ENCODE assay signal across 23 cellular contexts in the genomic region with DNA sequence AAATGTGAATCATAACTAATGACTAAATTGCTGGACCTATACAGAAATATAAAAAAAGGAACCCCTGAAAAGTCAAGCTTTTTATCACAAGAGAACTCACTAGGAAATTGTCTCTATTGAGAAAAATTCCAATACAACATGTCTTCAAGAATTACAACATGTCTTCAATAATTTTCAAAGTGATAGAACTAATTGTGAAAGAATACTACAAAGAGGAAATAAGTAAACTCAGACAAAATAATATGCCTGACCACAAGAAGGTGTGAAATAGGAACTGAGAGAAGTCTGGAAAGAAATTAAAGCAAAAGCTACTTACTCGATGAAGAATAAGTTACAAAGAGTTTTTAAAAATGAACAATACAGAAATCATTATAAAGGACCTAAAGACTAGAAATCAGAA. TPM values are rescaled to one million over a fixed set of nuclear protein-coding genes. Genes with fewer than 3 reads are reported as not detected.
A peak's percentile ranks its signal among the peaks of the same experiment; 100 is the strongest.
DNase-seq lines count a peak whose midpoint lies in the region; ATAC-seq and TF ChIP-seq lines count a peak whose summit lies in the region.
"Had no signal": no experiment of that assay in that cellular context is flagged by ENCODE, and none has a peak within 500 bp of the region (broad histone marks: within the 10 kb centered on the region; RNA-seq: fewer than 3 reads in every experiment).

No MANE protein-coding gene starts in this region.

- peaks cover 15% of the 10 kb centered on the region for H3K9me3 ChIP-seq in left ventricle myocardium inferior (replicated peaks)

- H3K9me3 Mint-ChIP-seq in stimulated activated naive B cell treated with anti-CD40 and anti-IgM and Interleukin-4, amounts not matched to agents 10 μg/mL and 1 μg/mL and 100 μg/mL, for 72 hours: peaks cover 2 to 8% of the 10 kb centered on the region in 2 donors

- H3K4me1 ChIP-seq in left ventricle myocardium inferior: no peaks in the 10 kb centered on the region

- peaks cover 29% of the 10 kb centered on the region for H3K27me3 ChIP-seq in left ventricle myocardium inferior (ENCODE audit: low read depth)

- ATAC-seq in stimulated activated naive B cell treated with anti-CD40 and anti-IgM and Interleukin-4, amounts not matched to agents 10 μg/mL and 1 μg/mL and 100 μg/mL, for 72 hours (replicated peaks): peak; percentile 61 to 64
- ATAC-seq in activated CD4-positive, CD25-positive, alpha-beta regulatory T cell treated with anti-CD3 and anti-CD28 coated beads, Interleukin-2, amount 50 U/mL, for 24 hours: no peak
- ATAC-seq: PC-3, Right ventricle myocardium inferior had no signal

- H3K4me3 ChIP-seq in NB4 (ENCODE audit: low read depth, low read length) (no peak overlapping the region), left ventricle myocardium inferior (no peak overlapping the region)

- no peak overlapping the region for H3K4me3 Mint-ChIP-seq in stimulated activated naive B cell treated with anti-CD40 and anti-IgM and Interleukin-4, amounts not matched to agents 10 μg/mL and 1 μg/mL and 100 μg/mL, for 72 hours

- peaks cover 0 to 5% of the 10 kb centered on the region in 2 donors for H3K36me3 Mint-ChIP-seq in stimulated activated naive B cell treated with anti-CD40 and anti-IgM and Interleukin-4, amounts not matched to agents 10 μg/mL and 1 μg/mL and 100 μg/mL, for 72 hours
- H3K36me3 Mint-ChIP-seq: CD14-positive monocyte, IgD-negative memory B cell had no signal

- TF ChIP-seq CTCF in NB4 (IDR thresholded peaks at IDR 0.05; ENCODE audit: low read depth, low read length) (no peak), left ventricle myocardium inferior (IDR thresholded peaks at IDR 0.05; ENCODE audit: borderline replicate concordance) (no peak)

- TF ChIP-seq POLR2A in NB4 (IDR thresholded peaks at IDR 0.05; ENCODE audit: extremely low read depth, insufficient read length): no peak

- intact Hi-C loops in left ventricle myocardium inferior (cut with micrococcal nuclease): no loop called here

- no peak overlapping the region for H3K27ac Mint-ChIP-seq in stimulated activated naive B cell treated with anti-CD40 and anti-IgM and Interleukin-4, amounts not matched to agents 10 μg/mL and 1 μg/mL and 100 μg/mL, for 72 hours

- no peaks in the 10 kb centered on the region for H3K36me3 ChIP-seq in left ventricle myocardium inferior

- H3K27ac ChIP-seq in left ventricle myocardium inferior (replicated peaks): no peak overlapping the region
- H3K27ac ChIP-seq: HL-60 had no signal

- DNase-seq in KBM-7 (peak; percentile 4), NB4 (ENCODE audit: low read depth) (peak; percentile 2), SIG-M5 (lab: John Stamatoyannopoulos, UW) (peak; percentile 26), left ventricle myocardium inferior (no peak)
- DNase-seq in stimulated activated naive B cell treated with anti-CD40 and anti-IgM and Interleukin-4, amounts not matched to agents 10 μg/mL and 1 μg/mL and 100 μg/mL, for 72 hours: no peak
- no peak for DNase-seq in stimulated activated CD8-positive, alpha-beta memory T cell treated with anti-CD3 and anti-CD28 coated beads, Interleukin-4, amount 100 ng/mL, for 48 hours
- DNase-seq: Calu3; DMS79 treated with DMSO at 0.1 percent for 48 hours; NCI-H2029; NCI-H446; NCI-H526; NCI-H82; NK-92 treated with Interleukin-12 subunit alpha and Interleukin-12 subunit beta, amount 100 ng/mL, for 24 hours; PC-3 had no signal

- in situ Hi-C loops in KBM-7 (cut with MboI; ENCODE audit: low pct_unique_long_range_greater_than_20kb, low sequenced_read_pairs): no loop called here

- peaks cover 9 to 11% of the 10 kb centered on the region in 2 donors for H3K27me3 Mint-ChIP-seq in stimulated activated naive B cell treated with anti-CD40 and anti-IgM and Interleukin-4, amounts not matched to agents 10 μg/mL and 1 μg/mL and 100 μg/mL, for 72 hours

- peaks cover 7 to 18% of the 10 kb centered on the region in 2 donors for H3K4me1 Mint-ChIP-seq in stimulated activated naive B cell treated with anti-CD40 and anti-IgM and Interleukin-4, amounts not matched to agents 10 μg/mL and 1 μg/mL and 100 μg/mL, for 72 hours

RNA-seq across cellular contexts. Expression of gene OR1G1, which starts 29.9 kb away (rescaled TPM):
- not detected for total RNA-seq in left ventricle myocardium inferior
- total RNA-seq: A673; Calu3; PC-3; Right ventricle myocardium inferior; RPMI7951; SK-MEL-5; T-helper 1 cell treated with Interleukin-12 subunit alpha and Interleukin-12 subunit beta and Interleukin-4 antibody, amounts not matched to agents 30 ng/mL and 1 ng/mL, for 36 hours had no signal

RNA-seq across cellular contexts. Expression of gene OR1A2, which starts 40.1 kb away (rescaled TPM):
- total RNA-seq in left ventricle myocardium inferior: not detected
- total RNA-seq: A673; Calu3; PC-3; Right ventricle myocardium inferior; RPMI7951; SK-MEL-5; T-helper 1 cell treated with Interleukin-12 subunit alpha and Interleukin-12 subunit beta and Interleukin-4 antibody, amounts not matched to agents 30 ng/mL and 1 ng/mL, for 36 hours had no signal

RNA-seq across cellular contexts. Expression of gene OR1A1, which starts 50.2 kb away (rescaled TPM):
- total RNA-seq in left ventricle myocardium inferior: not detected
- total RNA-seq: A673; Calu3; PC-3; Right ventricle myocardium inferior; RPMI7951; SK-MEL-5; T-helper 1 cell treated with Interleukin-12 subunit alpha and Interleukin-12 subunit beta and Interleukin-4 antibody, amounts not matched to agents 30 ng/mL and 1 ng/mL, for 36 hours had no signal

RNA-seq across cellular contexts. Expression of gene OR1D2, which starts 53.0 kb away (rescaled TPM):
- total RNA-seq in left ventricle myocardium inferior: not detected
- total RNA-seq: A673; Calu3; PC-3; Right ventricle myocardium inferior; RPMI7951; SK-MEL-5; T-helper 1 cell treated with Interleukin-12 subunit alpha and Interleukin-12 subunit beta and Interleukin-4 antibody, amounts not matched to agents 30 ng/mL and 1 ng/mL, for 36 hours had no signal

Comparison
In these comparisons a context has a peak if more than half of its experiments do, and no peak if none do; other contexts are left out.
1. DNase-seq: peak in KBM-7 (single experiment), NB4 (single experiment) and SIG-M5 (single experiment); none in stimulated activated naive B cell treated with anti-CD40 and anti-IgM and Interleukin-4, amounts not matched to agents 10 μg/mL and 1 μg/mL and 100 μg/mL, for 72 hours (single experiment), stimulated activated CD8-positive, alpha-beta memory T cell treated with anti-CD3 and anti-CD28 coated beads, Interleukin-4, amount 100 ng/mL, for 48 hours (single experiment) and left ventricle myocardium inferior (single experiment).
2. ATAC-seq: peak in stimulated activated naive B cell treated with anti-CD40 and anti-IgM and Interleukin-4, amounts not matched to agents 10 μg/mL and 1 μg/mL and 100 μg/mL, for 72 hours (2 of 2); none in activated CD4-positive, CD25-positive, alpha-beta regulatory T cell treated with anti-CD3 and anti-CD28 coated beads, Interleukin-2, amount 50 U/mL, for 24 hours (0 of 2).